In genomic region chr17:30831663-30832437, GRCh38 we compare ENCODE assay signal across 8 cellular contexts. TPM values are rescaled to one million over a fixed set of nuclear protein-coding genes. Genes with fewer than 3 reads are reported as not detected.
DNase-seq lines count a peak whose midpoint lies in the region; ATAC-seq, FAIRE-seq and TF ChIP-seq lines count a peak whose summit lies in the region.

Gene ATAD5 (plus strand): TSS chr17:30831966. CDS start chr17:30832348, 382 bp downstream.

- no peak for TF ChIP-seq CTCF in DND-41 (IDR thresholded peaks at IDR 0.05; ENCODE audit: borderline replicate concordance, extremely low read depth, low read length, poor library complexity, severe bottlenecking)
- no peak for TF ChIP-seq CTCF in cardiac muscle cell (IDR thresholded peaks at IDR 0.05; ENCODE audit: low read depth, low read length)
- TF ChIP-seq CTCF in pancreas (IDR thresholded peaks at IDR 0.05) = no peak
- TF ChIP-seq CTCF in tibial artery (IDR thresholded peaks at IDR 0.05) = no peak

- ATAC-seq in DND-41 (ENCODE audit: insufficient read depth, low read depth) (peak; percentile 89), HG02571 (IDR thresholded peaks at IDR 0.05; ENCODE audit: unreplicated experiment) (peak; percentile 78), pancreas (peak; percentile 99 to 100 (median 100))

- H3K9me3 Mint-ChIP-seq in activated naive CD8-positive, alpha-beta T cell treated with anti-CD3 and anti-CD28 coated beads for 36 hours = no peaks in the 10 kb centered on the region

- FAIRE-seq in pancreas (lab: Jason Lieb, UNC) = no peak

- peak within 1 kb of the TSS; percentile 95 for H3K4me3 Mint-ChIP-seq in activated naive CD8-positive, alpha-beta T cell treated with anti-CD3 and anti-CD28 coated beads for 36 hours

- H3K9me3 ChIP-seq in DND-41 (ENCODE audit: insufficient read depth, low read length, severe bottlenecking) (no peaks in the 10 kb centered on the region), cardiac muscle cell (ENCODE audit: low read depth) (no peaks in the 10 kb centered on the region), pancreas (no peaks in the 10 kb centered on the region), tibial artery (no peaks in the 10 kb centered on the region)

- H3K27me3 ChIP-seq in DND-41 (ENCODE audit: insufficient read depth, low read length, poor library complexity) = no peaks in the 10 kb centered on the region
- H3K27me3 ChIP-seq in cardiac muscle cell = no peaks in the 10 kb centered on the region
- no peaks in the 10 kb centered on the region for H3K27me3 ChIP-seq in pancreas
- H3K27me3 ChIP-seq in tibial artery = no peaks in the 10 kb centered on the region

- H3K4me1 Mint-ChIP-seq in activated naive CD8-positive, alpha-beta T cell treated with anti-CD3 and anti-CD28 coated beads for 36 hours = peaks cover 19% of the 10 kb centered on the region

- whole genome bisulfite sequencing in pancreas, 2 donors = 0 to 1% methylated on average over 59 of the region's 59 CpGs

- peak within 1 kb of the TSS; percentile 81 for H2AFZ ChIP-seq in DND-41 (ENCODE audit: low read depth, low read length)

- peaks cover 42% of the 10 kb centered on the region for H3K4me1 ChIP-seq in DND-41 (ENCODE audit: insufficient read depth, low read length)
- peaks cover 8% of the 10 kb centered on the region for H3K4me1 ChIP-seq in cardiac muscle cell (ENCODE audit: low read depth)
- H3K4me1 ChIP-seq in pancreas = peaks cover 0 to 9% (median 0%) of the 10 kb centered on the region in 3 donors
- peaks cover 0 to 12% (median 6%) of the 10 kb centered on the region in 4 donors for H3K4me1 ChIP-seq in tibial artery

- intact Hi-C loops in pancreas (cut with DNase I) = no loop called here
- intact Hi-C loops in tibial artery (cut with DNase I; ENCODE audit: low total_unique reads) = no loop called here

- H3K36me3 ChIP-seq in DND-41 (ENCODE audit: insufficient read depth, low read length) = peaks cover 27% of the 10 kb centered on the region
- H3K36me3 ChIP-seq in cardiac muscle cell = no peaks in the 10 kb centered on the region
- H3K36me3 ChIP-seq in pancreas = no peaks in the 10 kb centered on the region
- no peaks in the 10 kb centered on the region for H3K36me3 ChIP-seq in tibial artery

- peak within 1 kb of the TSS; percentile 87 for H3K9ac ChIP-seq in DND-41 (ENCODE audit: low read depth, low read length)

- H3K27me3 Mint-ChIP-seq in activated naive CD8-positive, alpha-beta T cell treated with anti-CD3 and anti-CD28 coated beads for 36 hours = no peaks in the 10 kb centered on the region

- peaks cover 23% of the 10 kb centered on the region for H3K36me3 Mint-ChIP-seq in activated naive CD8-positive, alpha-beta T cell treated with anti-CD3 and anti-CD28 coated beads for 36 hours

- H3K27ac Mint-ChIP-seq in activated naive CD8-positive, alpha-beta T cell treated with anti-CD3 and anti-CD28 coated beads for 36 hours = peak within 1 kb of the TSS; percentile 96

- peak within 1 kb of the TSS; percentile 78 for H3K4me2 ChIP-seq in DND-41 (ENCODE audit: insufficient read depth, low read length)

- H4K20me1 ChIP-seq in DND-41 (ENCODE audit: insufficient read depth, low read length) = peaks cover 11% of the 10 kb centered on the region; the same call in 1 of the 2 replicates

- peaks cover 48% of the 10 kb centered on the region for H3K79me2 ChIP-seq in DND-41 (ENCODE audit: insufficient read depth, low read length)

- DNase-seq in DND-41 (peak; percentile 92), NCI-H1436 (lab: John Stamatoyannopoulos, UW) (peak; percentile 95), SW 1271 (lab: John Stamatoyannopoulos, UW) (peak; percentile 76 to 85), cardiac muscle cell (ENCODE audit: low read depth in 1 of 2, low spot score in 1 of 2) (peak; percentile 93 to 94), pancreas (peak; percentile 82 to 94 (median 90)), tibial artery (peak; percentile 93 to 94)
- peak; percentile 90 for DNase-seq in activated naive CD8-positive, alpha-beta T cell treated with anti-CD3 and anti-CD28 coated beads for 36 hours

- peak within 1 kb of the TSS; percentile 79 to 89 for H3K4me3 ChIP-seq in DND-41 (ENCODE audit: low read depth in 1 of 2, low read length in 2 of 2)
- H3K4me3 ChIP-seq in cardiac muscle cell = peak within 1 kb of the TSS; percentile 92
- peak within 1 kb of the TSS; percentile 65 to 82 (median 70) for H3K4me3 ChIP-seq in pancreas
- peak within 1 kb of the TSS; percentile 61 to 74 for H3K4me3 ChIP-seq in tibial artery

- H3K27ac ChIP-seq in DND-41 (ENCODE audit: low read length) (peak within 1 kb of the TSS; percentile 85), cardiac muscle cell (peak within 1 kb of the TSS; percentile 84), pancreas (no peak within 1 kb of the TSS), tibial artery (peak within 1 kb of the TSS; percentile 32 to 47)

RNA-seq across cellular contexts. Expression of gene ATAD5, which starts in this region (rescaled TPM):
- 10 to 100 TPM; 32.1 to 33.4 TPM for total RNA-seq in activated naive CD8-positive, alpha-beta T cell treated with anti-CD3 and anti-CD28 coated beads for 36 hours
- total RNA-seq in cardiac muscle cell (3.2 and 6.3 TPM in 2 replicates), pancreas (under 1 TPM; 0.35 to 0.95 (median 0.55) TPM)
- polyA plus RNA-seq in cardiac muscle cell (4.1 and 6.4 TPM in 2 replicates), pancreas (under 1 TPM; 0.19 to 0.49 TPM)

Comparison
In these comparisons a context has a peak if more than half of its experiments do, and no peak if none do; other contexts are left out.
1. Peak in DNase-seq, ATAC-seq and H3K4me3 ChIP-seq in pancreas; RNA of the gene not detected or under 1 TPM.
2. H3K27ac ChIP-seq: peak in DND-41 (single experiment), cardiac muscle cell (single experiment) and tibial artery (2 of 2); none in pancreas (0 of 4).
3. Peak in every context shown above with its lines, with median percentiles within 50 percentile points of each other: ATAC-seq, DNase-seq and H3K4me3 ChIP-seq.